In the genomic region with DNA sequence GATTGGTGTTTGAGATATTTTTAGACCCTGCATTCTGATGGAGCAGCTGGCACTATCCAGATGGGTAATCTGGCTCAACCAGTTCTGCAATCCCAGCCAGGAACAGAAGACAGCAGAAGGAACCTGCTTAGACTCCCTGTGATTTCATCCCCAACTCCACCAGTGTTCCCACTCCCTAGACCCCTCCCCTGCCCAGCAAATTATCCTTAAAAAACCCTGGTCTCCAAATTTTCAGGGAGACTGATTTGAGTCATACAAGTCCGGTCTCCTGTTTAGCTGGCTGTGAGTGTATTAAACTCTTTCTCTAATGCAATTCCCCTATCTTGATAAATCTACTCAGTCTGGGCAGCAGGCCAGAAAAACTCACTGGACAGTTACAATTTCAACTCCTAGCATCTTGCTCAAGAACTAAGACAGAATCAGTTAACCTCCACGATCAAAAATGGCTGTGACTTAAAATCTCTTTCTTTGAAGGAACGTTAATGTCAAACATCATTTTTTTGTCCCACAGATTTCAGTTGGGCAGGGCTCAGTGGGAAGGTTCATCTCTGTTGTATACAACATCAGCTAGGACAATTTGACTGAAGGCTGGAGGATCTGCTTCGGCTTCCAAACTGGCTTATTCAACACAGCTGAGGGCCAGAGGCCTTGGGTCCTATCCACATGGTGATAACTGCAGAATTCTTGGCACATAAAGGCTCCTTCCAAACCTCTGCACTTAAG, we compare ENCODE assay signal across 1 cellular context.
TF ChIP-seq lines count a peak whose summit lies in the region.

No MANE protein-coding gene starts in this region.

TF ChIP-seq in endothelial cell of umbilical vein, 7 proteins besides CTCF, POLR2A, EP300 and RAD21:
- TF ChIP-seq MYC (IDR thresholded peaks at IDR 0.05; ENCODE audit: low read depth, low read length): no peak
- no peak for TF ChIP-seq POLR2AphosphoS5 (IDR thresholded peaks at IDR 0.05; ENCODE audit: insufficient read depth, low read depth, low read length)
- no peak for TF ChIP-seq FOS (IDR thresholded peaks at IDR 0.05; ENCODE audit: borderline replicate concordance, insufficient read depth, low read length)
- TF ChIP-seq MAX (IDR thresholded peaks at IDR 0.05; ENCODE audit: insufficient read depth, insufficient read length): no peak
- TF ChIP-seq JUN (IDR thresholded peaks at IDR 0.05; ENCODE audit: borderline replicate concordance, insufficient read depth, insufficient read length, low read depth): no peak
